Comparison of ENCODE assay signal across 8 cellular contexts in genomic region chr12:13362260-13362841, GRCh38.
DNase-seq lines count a peak whose midpoint lies in the region; ATAC-seq, FAIRE-seq and TF ChIP-seq lines count a peak whose summit lies in the region.

No MANE protein-coding gene starts in this region.

- DNase-seq in G401 (ENCODE audit: low spot score) (peak; percentile 42), Karpas-422 (peak; percentile 88), RPMI8226 (peak; percentile 38), brain microvascular endothelial cell (peak; percentile 59), keratinocyte (ENCODE audit: low read depth, low spot score) (no peak), cortex of kidney (lab: John Stamatoyannopoulos, UW) (no peak)
- DNase-seq in stimulated activated CD4-positive, alpha-beta T cell treated with anti-CD3 and anti-CD28 coated beads, Interleukin-4, amount 100 ng/mL, for 4 hours: peak; percentile 9 to 45

- peak; percentile 71 for FAIRE-seq in keratinocyte (lab: Jason Lieb, UNC)

- H3K4me2 ChIP-seq in Karpas-422 (ENCODE audit: low read depth, low read length, poor library complexity, severe bottlenecking) (no peak overlapping the region), keratinocyte (ENCODE audit: control insufficient read depth, extremely low read depth, insufficient read depth, low read depth, low read length) (no peak overlapping the region)

- H3K36me3 ChIP-seq in Karpas-422 (ENCODE audit: insufficient read depth, low read length) (no peaks in the 10 kb centered on the region), brain microvascular endothelial cell (replicated peaks) (no peaks in the 10 kb centered on the region), keratinocyte (ENCODE audit: control insufficient read depth in 2 of 2, extremely low read depth in 1 of 2, insufficient read depth in 2 of 2, low read length in 2 of 2) (no peaks in the 10 kb centered on the region)

- in situ Hi-C loops in G401 (cut with HindIII; ENCODE audit: low sequenced_read_pairs) (no loop called here), brain microvascular endothelial cell (cut with HindIII; ENCODE audit: low pct_ligation_motif_present, low sequenced_read_pairs) (no loop called here)

- peak; percentile 70 for ATAC-seq in GM21717 (IDR thresholded peaks at IDR 0.05; ENCODE audit: unreplicated experiment)

- H3K27me3 ChIP-seq in Karpas-422 (ENCODE audit: low read length) (no peaks in the 10 kb centered on the region), brain microvascular endothelial cell (replicated peaks) (peaks cover 3% of the 10 kb centered on the region), keratinocyte (ENCODE audit: control insufficient read depth, extremely low read depth, insufficient read depth, low read length) (no peaks in the 10 kb centered on the region)

- no peaks in the 10 kb centered on the region for H4K20me1 ChIP-seq in Karpas-422 (ENCODE audit: insufficient read depth, low read depth, low read length)
- no peaks in the 10 kb centered on the region for H4K20me1 ChIP-seq in keratinocyte (ENCODE audit: control insufficient read depth, extremely low read depth, insufficient read depth, low read length)

- peak; percentile 98 for TF ChIP-seq CTCF in brain microvascular endothelial cell (IDR thresholded peaks at IDR 0.05; ENCODE audit: low read depth, low read length, missing control alignments)
- TF ChIP-seq CTCF in keratinocyte (optimal IDR thresholded peaks at IDR 0.05 in 1 of 3, IDR thresholded peaks at IDR 0.05 in 1 of 3, conservative IDR thresholded peaks at IDR 0.05 in 1 of 3; ENCODE audit: extremely low read depth in 1 of 3, insufficient read depth in 2 of 3, low read length in 3 of 3): peak; percentile 77 to 87 (median 81)

- H3K4me1 ChIP-seq in Karpas-422 (ENCODE audit: low read length) (no peaks in the 10 kb centered on the region), keratinocyte (ENCODE audit: control insufficient read depth, extremely low read depth, insufficient read depth, low read length) (no peaks in the 10 kb centered on the region)

- H3K9me2 ChIP-seq in Karpas-422 (replicated peaks; ENCODE audit: insufficient read depth, low read length): no peaks in the 10 kb centered on the region

- no peaks in the 10 kb centered on the region for H3K9me1 ChIP-seq in keratinocyte (ENCODE audit: control insufficient read depth, extremely low read depth, insufficient read depth, low read length)

- H3K79me2 ChIP-seq in Karpas-422 (ENCODE audit: low read length): no peaks in the 10 kb centered on the region
- no peaks in the 10 kb centered on the region for H3K79me2 ChIP-seq in keratinocyte (ENCODE audit: control insufficient read depth, insufficient read depth, low read length)

- H3K27ac ChIP-seq in Karpas-422 (ENCODE audit: low read length) (no peak overlapping the region), brain microvascular endothelial cell (no peak overlapping the region), keratinocyte (ENCODE audit: control insufficient read depth, insufficient read depth, low read length) (no peak overlapping the region)

- H3K4me3 ChIP-seq in Karpas-422 (ENCODE audit: low read length) (no peak overlapping the region), brain microvascular endothelial cell (ENCODE audit: low read depth, low read length) (no peak overlapping the region), keratinocyte (ENCODE audit: control insufficient read depth in 2 of 3, extremely low read depth in 1 of 3, insufficient read depth in 2 of 3, low read depth in 1 of 3, low read length in 3 of 3) (no peak overlapping the region)

- no peak overlapping the region for H2AFZ ChIP-seq in Karpas-422 (ENCODE audit: low read length)
- no peak overlapping the region for H2AFZ ChIP-seq in keratinocyte (ENCODE audit: control insufficient read depth, low read length)

- no peaks in the 10 kb centered on the region for H3K9me3 ChIP-seq in Karpas-422 (ENCODE audit: low read length)
- H3K9me3 ChIP-seq in keratinocyte (ENCODE audit: control insufficient read depth, low read depth, low read length): no peaks in the 10 kb centered on the region

- dilution Hi-C loops in keratinocyte (cut with MboI; ENCODE audit: extremely low pct_ligation_motif_present, low sequenced_read_pairs): no loop called here

- no peak overlapping the region for H3K9ac ChIP-seq in Karpas-422 (ENCODE audit: low read length)
- H3K9ac ChIP-seq in keratinocyte (ENCODE audit: control insufficient read depth, extremely low read depth, insufficient read depth, low read length): no peak overlapping the region

Comparison
In these comparisons a context has a peak if more than half of its experiments do, and no peak if none do; other contexts are left out.
1. DNase-seq: peak in G401 (single experiment), Karpas-422 (single experiment), RPMI8226 (single experiment), brain microvascular endothelial cell (single experiment) and stimulated activated CD4-positive, alpha-beta T cell treated with anti-CD3 and anti-CD28 coated beads, Interleukin-4, amount 100 ng/mL, for 4 hours (2 of 2); none in keratinocyte (single experiment) and cortex of kidney (single experiment).